Comparison of ENCODE assay signal across 1 cellular context in genomic region chr3:177279118-177279815, GRCh38.
TF ChIP-seq lines count a peak whose summit lies in the region.

No MANE protein-coding gene starts in this region.

TF ChIP-seq in WTC11, 78 proteins besides CTCF, POLR2A, EP300 and RAD21 (continued from another document):
- TF ChIP-seq ATF2 (CRISPR knock-in tag; IDR thresholded peaks at IDR 0.05; ENCODE audit: borderline replicate concordance, low read depth) (no peak), ATF6 (CRISPR knock-in tag; IDR thresholded peaks at IDR 0.05) (no peak), MYBL2 (CRISPR knock-in tag; IDR thresholded peaks at IDR 0.05) (no peak), PREB (CRISPR knock-in tag; IDR thresholded peaks at IDR 0.05; ENCODE audit: borderline replicate concordance) (no peak), KAT7 (CRISPR knock-in tag; IDR thresholded peaks at IDR 0.05; ENCODE audit: borderline replicate concordance) (no peak), ZNF512 (CRISPR knock-in tag; IDR thresholded peaks at IDR 0.05; ENCODE audit: borderline replicate concordance) (no peak), ZNF121 (CRISPR knock-in tag; IDR thresholded peaks at IDR 0.05) (no peak)
- TF ChIP-seq, protein P1, sequence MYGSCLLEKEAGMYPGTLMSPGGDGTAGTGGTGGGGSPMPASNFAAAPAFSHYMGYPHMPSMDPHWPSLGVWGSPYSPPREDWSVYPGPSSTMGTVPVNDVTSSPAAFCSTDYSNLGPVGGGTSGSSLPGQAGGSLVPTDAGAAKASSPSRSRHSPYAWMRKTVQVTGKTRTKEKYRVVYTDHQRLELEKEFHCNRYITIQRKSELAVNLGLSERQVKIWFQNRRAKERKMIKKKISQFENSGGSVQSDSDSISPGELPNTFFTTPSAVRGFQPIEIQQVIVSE (CRISPR knock-in tag; IDR thresholded peaks at IDR 0.05; ENCODE audit: borderline replicate concordance): no peak
- TF ChIP-seq, protein P2, sequence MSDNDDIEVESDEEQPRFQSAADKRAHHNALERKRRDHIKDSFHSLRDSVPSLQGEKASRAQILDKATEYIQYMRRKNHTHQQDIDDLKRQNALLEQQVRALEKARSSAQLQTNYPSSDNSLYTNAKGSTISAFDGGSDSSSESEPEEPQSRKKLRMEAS (CRISPR knock-in tag; IDR thresholded peaks at IDR 0.05): no peak
- TF ChIP-seq, protein P3, sequence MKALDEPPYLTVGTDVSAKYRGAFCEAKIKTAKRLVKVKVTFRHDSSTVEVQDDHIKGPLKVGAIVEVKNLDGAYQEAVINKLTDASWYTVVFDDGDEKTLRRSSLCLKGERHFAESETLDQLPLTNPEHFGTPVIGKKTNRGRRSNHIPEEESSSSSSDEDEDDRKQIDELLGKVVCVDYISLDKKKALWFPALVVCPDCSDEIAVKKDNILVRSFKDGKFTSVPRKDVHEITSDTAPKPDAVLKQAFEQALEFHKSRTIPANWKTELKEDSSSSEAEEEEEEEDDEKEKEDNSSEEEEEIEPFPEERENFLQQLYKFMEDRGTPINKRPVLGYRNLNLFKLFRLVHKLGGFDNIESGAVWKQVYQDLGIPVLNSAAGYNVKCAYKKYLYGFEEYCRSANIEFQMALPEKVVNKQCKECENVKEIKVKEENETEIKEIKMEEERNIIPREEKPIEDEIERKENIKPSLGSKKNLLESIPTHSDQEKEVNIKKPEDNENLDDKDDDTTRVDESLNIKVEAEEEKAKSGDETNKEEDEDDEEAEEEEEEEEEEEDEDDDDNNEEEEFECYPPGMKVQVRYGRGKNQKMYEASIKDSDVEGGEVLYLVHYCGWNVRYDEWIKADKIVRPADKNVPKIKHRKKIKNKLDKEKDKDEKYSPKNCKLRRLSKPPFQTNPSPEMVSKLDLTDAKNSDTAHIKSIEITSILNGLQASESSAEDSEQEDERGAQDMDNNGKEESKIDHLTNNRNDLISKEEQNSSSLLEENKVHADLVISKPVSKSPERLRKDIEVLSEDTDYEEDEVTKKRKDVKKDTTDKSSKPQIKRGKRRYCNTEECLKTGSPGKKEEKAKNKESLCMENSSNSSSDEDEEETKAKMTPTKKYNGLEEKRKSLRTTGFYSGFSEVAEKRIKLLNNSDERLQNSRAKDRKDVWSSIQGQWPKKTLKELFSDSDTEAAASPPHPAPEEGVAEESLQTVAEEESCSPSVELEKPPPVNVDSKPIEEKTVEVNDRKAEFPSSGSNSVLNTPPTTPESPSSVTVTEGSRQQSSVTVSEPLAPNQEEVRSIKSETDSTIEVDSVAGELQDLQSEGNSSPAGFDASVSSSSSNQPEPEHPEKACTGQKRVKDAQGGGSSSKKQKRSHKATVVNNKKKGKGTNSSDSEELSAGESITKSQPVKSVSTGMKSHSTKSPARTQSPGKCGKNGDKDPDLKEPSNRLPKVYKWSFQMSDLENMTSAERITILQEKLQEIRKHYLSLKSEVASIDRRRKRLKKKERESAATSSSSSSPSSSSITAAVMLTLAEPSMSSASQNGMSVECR (CRISPR knock-in tag; IDR thresholded peaks at IDR 0.05; ENCODE audit: borderline replicate concordance): no peak
